Comparison of ENCODE assay signal across 8 cellular contexts in genomic region chr19:17245535-17245984, GRCh38. TPM values are rescaled to one million over a fixed set of nuclear protein-coding genes. Genes with fewer than 3 reads are reported as not detected.
DNase-seq lines count a peak whose midpoint lies in the region; ATAC-seq and TF ChIP-seq lines count a peak whose summit lies in the region.

Gene NR2F6 (minus strand): TSS chr19:17245919. CDS start chr19:17245220, 699 bp downstream.

- no peak for DNase-seq in CD4-positive, alpha-beta memory T cell
- DNase-seq in adrenal gland = no peak
- DNase-seq in spleen = no peak
- no peak for DNase-seq in inferior parietal cortex (ENCODE audit: extremely low spot score)

- no peaks in the 10 kb centered on the region for H3K36me3 ChIP-seq in CD4-positive, alpha-beta memory T cell (ENCODE audit: insufficient read depth, low read length)
- H3K36me3 ChIP-seq in adrenal gland (replicated peaks in 1 of 2) = no peaks in the 10 kb centered on the region
- no peaks in the 10 kb centered on the region for H3K36me3 ChIP-seq in iPS-18a (ENCODE audit: control insufficient read depth, low read depth, low read length)
- H3K36me3 ChIP-seq in spleen = peaks cover 0 to 3% (median 0%) of the 10 kb centered on the region in 6 donors

- H3K27ac ChIP-seq in CD4-positive, alpha-beta memory T cell (ENCODE audit: low read depth, low read length) = peak within 1 kb of the TSS; percentile 42
- H3K27ac ChIP-seq in adrenal gland = peak within 1 kb of the TSS in 4 of 5 donors; percentile 62 to 86 (median 76)
- H3K27ac ChIP-seq in iPS-18a (ENCODE audit: low read length) = peak within 1 kb of the TSS; percentile 68
- peak within 1 kb of the TSS; percentile 42 to 84 (median 72) for H3K27ac ChIP-seq in spleen

- POLR2A ChIA-PET in CD4-positive, alpha-beta memory T cell (lab: Charles Lee; ENCODE audit: partially characterized antibody) = interaction anchor here (1.4 to 3.3 kb wide), 3 partner anchors 11 to 22 kb away, joined by 4 to 19 read pairs (median 4); partner anchors contain the start of genes BABAM1 and OCEL1

- peaks cover 0 to 4% (median 3%) of the 10 kb centered on the region in 4 donors for H3K4me1 Mint-ChIP-seq in CD4-positive, alpha-beta memory T cell

- TF ChIP-seq CTCF in adrenal gland (IDR thresholded peaks at IDR 0.05) = no peak
- no peak for TF ChIP-seq CTCF in spleen (IDR thresholded peaks at IDR 0.05 in 8 of 11, conservative IDR thresholded peaks at IDR 0.05 in 3 of 11)

- peak; percentile 15 for ATAC-seq in HG02970 (IDR thresholded peaks at IDR 0.05; ENCODE audit: low FRiP score, unreplicated experiment)
- ATAC-seq in GM18907 (IDR thresholded peaks at IDR 0.05; ENCODE audit: unreplicated experiment) = no peak
- no peak for ATAC-seq in GM19455 (IDR thresholded peaks at IDR 0.05; ENCODE audit: unreplicated experiment)

- TF ChIP-seq POLR2A in adrenal gland (IDR thresholded peaks at IDR 0.05) (peak; percentile 23 to 49), spleen (IDR thresholded peaks at IDR 0.05) (no peak)

- peak within 1 kb of the TSS; percentile 83 to 97 (median 86) for H3K4me3 Mint-ChIP-seq in CD4-positive, alpha-beta memory T cell

- H3K27me3 Mint-ChIP-seq in CD4-positive, alpha-beta memory T cell = no peaks in the 10 kb centered on the region

- H3K9ac ChIP-seq in iPS-18a (ENCODE audit: low read length) = peak within 1 kb of the TSS; percentile 67

- WGBS in adrenal gland, 4 donors = 0 to 1% methylated on average over 38 to 68 of the region's 72 CpGs; no CpG with 5 or more reads in 2 of the 4 donors
- WGBS in spleen, 5 donors = 0 to 1% (median 0%) methylated on average over 1 to 72 of the region's 72 CpGs; no CpG with 5 or more reads in 1 of the 5 donors

- H3K27me3 ChIP-seq in CD4-positive, alpha-beta memory T cell (ENCODE audit: insufficient read depth, low read length) = no peaks in the 10 kb centered on the region
- H3K27me3 ChIP-seq in adrenal gland (no peaks in the 10 kb centered on the region), iPS-18a (ENCODE audit: control insufficient read depth, insufficient read depth, low read length) (no peaks in the 10 kb centered on the region), spleen (replicated peaks in 1 of 7) (peaks cover 0 to 18% (median 0%) of the 10 kb centered on the region in 7 donors)

- H3K9me3 ChIP-seq in CD4-positive, alpha-beta memory T cell (ENCODE audit: control insufficient read depth in 1 of 2, low read length in 2 of 2) = no peaks in the 10 kb centered on the region
- H3K9me3 ChIP-seq in adrenal gland (replicated peaks in 1 of 3) = no peaks in the 10 kb centered on the region
- no peaks in the 10 kb centered on the region for H3K9me3 ChIP-seq in iPS-18a (ENCODE audit: control insufficient read depth, low read depth, low read length)
- no peaks in the 10 kb centered on the region for H3K9me3 ChIP-seq in spleen

- no peaks in the 10 kb centered on the region for H3K36me3 Mint-ChIP-seq in CD4-positive, alpha-beta memory T cell

- intact Hi-C loops in CD4-positive, alpha-beta memory T cell (cut with micrococcal nuclease) = no loop called here
- intact Hi-C loops in adrenal gland (cut with DNase I) (no loop called here), spleen (cut with DNase I; ENCODE audit: low total_unique reads) (no loop called here)

- peak within 1 kb of the TSS in 1 of 2 donors; percentile 64 for H3K4me3 ChIP-seq in CD4-positive, alpha-beta memory T cell (ENCODE audit: low read length in 2 of 2)
- H3K4me3 ChIP-seq in adrenal gland (peak within 1 kb of the TSS in 3 of 4 donors; percentile 45 to 99 (median 76)), iPS-18a (ENCODE audit: low read length) (peak within 1 kb of the TSS; percentile 88), spleen (peak within 1 kb of the TSS; percentile 51 to 93 (median 66))

- CTCF ChIA-PET in CD4-positive, alpha-beta memory T cell (lab: Charles Lee; ENCODE audit: partially characterized antibody) = no interaction called here

- H3K4me1 ChIP-seq in CD4-positive, alpha-beta memory T cell (ENCODE audit: insufficient read depth, low read length) = peaks cover 11% of the 10 kb centered on the region
- H3K4me1 ChIP-seq in adrenal gland (replicated peaks in 1 of 2) (peaks cover 0 to 22% of the 10 kb centered on the region in 2 donors), iPS-18a (ENCODE audit: control insufficient read depth, low read depth, low read length) (peaks cover 24% of the 10 kb centered on the region), spleen (peaks cover 10 to 55% (median 36%) of the 10 kb centered on the region in 6 donors)

- H3K9me3 Mint-ChIP-seq in CD4-positive, alpha-beta memory T cell = peaks cover 0 to 2% (median 0%) of the 10 kb centered on the region in 8 donors

- peak within 1 kb of the TSS in 5 of 7 donors; percentile 60 to 88 (median 79) for H3K27ac Mint-ChIP-seq in CD4-positive, alpha-beta memory T cell

RNA-seq across cellular contexts. Expression of gene NR2F6, which starts in this region (rescaled TPM):
- 1 to 10 TPM; 7.1 TPM for total RNA-seq in CD4-positive, alpha-beta memory T cell
- 1 to 10 TPM; 1.2 to 2.3 TPM for polyA plus RNA-seq in CD4-positive, alpha-beta memory T cell
- total RNA-seq in adrenal gland (100 to 1,000 TPM in 1 of 8 donors, 10 to 100 TPM in 7; 36.2 to 140 (median 60.3) TPM), spleen (10 to 100 TPM; 11.6 to 15.0 (median 14.5) TPM)
- polyA plus RNA-seq in adrenal gland (10 to 100 TPM in 2 of 3 donors, 1 to 10 TPM in 1; 6.6 to 26.3 (median 22.6) TPM), spleen (10 to 100 TPM in 1 of 3 donors, 1 to 10 TPM in 2; 6.6 to 11.9 (median 7.8) TPM)

Comparison
In these comparisons a context has a peak if more than half of its experiments do, and no peak if none do; other contexts are left out.
1. POLR2A ChIP-seq: peak in adrenal gland (2 of 2); none in spleen (0 of 3).
2. Peak in every context shown above with its lines, with median percentiles within 50 percentile points of each other: H3K27ac ChIP-seq.